Comparison of ENCODE assay signal across 1 cellular context in the genomic region with DNA sequence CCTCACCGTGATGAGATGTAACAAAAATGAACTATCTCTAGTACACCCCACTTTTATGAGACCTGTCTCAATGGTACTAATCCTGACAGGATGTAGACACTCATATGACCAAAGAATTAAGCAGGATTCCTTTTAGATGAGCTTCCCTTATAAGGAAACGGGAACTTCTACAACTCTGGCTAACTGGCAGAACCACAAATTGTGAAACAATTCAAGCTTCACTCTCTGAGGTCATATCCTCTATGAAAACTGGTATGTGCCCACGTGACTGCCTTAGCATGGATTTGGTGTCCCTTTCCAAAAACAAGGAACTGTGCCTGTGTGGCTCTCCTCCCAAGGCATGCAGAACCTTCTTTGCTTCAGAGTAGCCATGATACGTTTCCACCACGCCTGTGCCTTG.
TF ChIP-seq lines count a peak whose summit lies in the region.

No MANE protein-coding gene starts in this region.

TF ChIP-seq in K562, 482 proteins besides CTCF, POLR2A, EP300 and RAD21:
- TF ChIP-seq SAFB2 (IDR thresholded peaks at IDR 0.05; ENCODE audit: borderline replicate concordance, low read depth, low read length, severe bottlenecking), result no peak
- TF ChIP-seq, protein P1, sequence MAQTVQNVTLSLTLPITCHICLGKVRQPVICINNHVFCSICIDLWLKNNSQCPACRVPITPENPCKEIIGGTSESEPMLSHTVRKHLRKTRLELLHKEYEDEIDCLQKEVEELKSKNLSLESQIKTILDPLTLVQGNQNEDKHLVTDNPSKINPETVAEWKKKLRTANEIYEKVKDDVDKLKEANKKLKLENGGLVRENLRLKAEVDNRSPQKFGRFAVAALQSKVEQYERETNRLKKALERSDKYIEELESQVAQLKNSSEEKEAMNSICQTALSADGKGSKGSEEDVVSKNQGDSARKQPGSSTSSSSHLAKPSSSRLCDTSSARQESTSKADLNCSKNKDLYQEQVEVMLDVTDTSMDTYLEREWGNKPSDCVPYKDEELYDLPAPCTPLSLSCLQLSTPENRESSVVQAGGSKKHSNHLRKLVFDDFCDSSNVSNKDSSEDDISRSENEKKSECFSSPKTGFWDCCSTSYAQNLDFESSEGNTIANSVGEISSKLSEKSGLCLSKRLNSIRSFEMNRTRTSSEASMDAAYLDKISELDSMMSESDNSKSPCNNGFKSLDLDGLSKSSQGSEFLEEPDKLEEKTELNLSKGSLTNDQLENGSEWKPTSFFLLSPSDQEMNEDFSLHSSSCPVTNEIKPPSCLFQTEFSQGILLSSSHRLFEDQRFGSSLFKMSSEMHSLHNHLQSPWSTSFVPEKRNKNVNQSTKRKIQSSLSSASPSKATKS (CRISPR knock-in tag; IDR thresholded peaks at IDR 0.05), result no peak
- no peak for TF ChIP-seq BMI1 (IDR thresholded peaks at IDR 0.05; ENCODE audit: low read length)
- TF ChIP-seq GATAD2B (IDR thresholded peaks at IDR 0.05; ENCODE audit: borderline replicate concordance), result no peak
- TF ChIP-seq HEY1 (CRISPR knock-in tag; IDR thresholded peaks at IDR 0.05; ENCODE audit: borderline replicate concordance), result no peak
- TF ChIP-seq SRF (CRISPR knock-in tag; IDR thresholded peaks at IDR 0.05), result peak; percentile 74 to 75; a peak in 3 of 4 replicates
- no peak for TF ChIP-seq NFIC (IDR thresholded peaks at IDR 0.05)
- no peak for TF ChIP-seq MED1 (CRISPR knock-in tag; IDR thresholded peaks at IDR 0.05; ENCODE audit: borderline replicate concordance)
- TF ChIP-seq, protein P2, sequence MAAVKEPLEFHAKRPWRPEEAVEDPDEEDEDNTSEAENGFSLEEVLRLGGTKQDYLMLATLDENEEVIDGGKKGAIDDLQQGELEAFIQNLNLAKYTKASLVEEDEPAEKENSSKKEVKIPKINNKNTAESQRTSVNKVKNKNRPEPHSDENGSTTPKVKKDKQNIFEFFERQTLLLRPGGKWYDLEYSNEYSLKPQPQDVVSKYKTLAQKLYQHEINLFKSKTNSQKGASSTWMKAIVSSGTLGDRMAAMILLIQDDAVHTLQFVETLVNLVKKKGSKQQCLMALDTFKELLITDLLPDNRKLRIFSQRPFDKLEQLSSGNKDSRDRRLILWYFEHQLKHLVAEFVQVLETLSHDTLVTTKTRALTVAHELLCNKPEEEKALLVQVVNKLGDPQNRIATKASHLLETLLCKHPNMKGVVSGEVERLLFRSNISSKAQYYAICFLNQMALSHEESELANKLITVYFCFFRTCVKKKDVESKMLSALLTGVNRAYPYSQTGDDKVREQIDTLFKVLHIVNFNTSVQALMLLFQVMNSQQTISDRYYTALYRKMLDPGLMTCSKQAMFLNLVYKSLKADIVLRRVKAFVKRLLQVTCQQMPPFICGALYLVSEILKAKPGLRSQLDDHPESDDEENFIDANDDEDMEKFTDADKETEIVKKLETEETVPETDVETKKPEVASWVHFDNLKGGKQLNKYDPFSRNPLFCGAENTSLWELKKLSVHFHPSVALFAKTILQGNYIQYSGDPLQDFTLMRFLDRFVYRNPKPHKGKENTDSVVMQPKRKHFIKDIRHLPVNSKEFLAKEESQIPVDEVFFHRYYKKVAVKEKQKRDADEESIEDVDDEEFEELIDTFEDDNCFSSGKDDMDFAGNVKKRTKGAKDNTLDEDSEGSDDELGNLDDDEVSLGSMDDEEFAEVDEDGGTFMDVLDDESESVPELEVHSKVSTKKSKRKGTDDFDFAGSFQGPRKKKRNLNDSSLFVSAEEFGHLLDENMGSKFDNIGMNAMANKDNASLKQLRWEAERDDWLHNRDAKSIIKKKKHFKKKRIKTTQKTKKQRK (IDR thresholded peaks at IDR 0.05; ENCODE audit: borderline replicate concordance, low read depth, low read length), result no peak
- TF ChIP-seq PTBP1 (IDR thresholded peaks at IDR 0.05; ENCODE audit: low read depth, low read length), result no peak
- no peak for TF ChIP-seq CHCHD3 (CRISPR knock-in tag; IDR thresholded peaks at IDR 0.05)
- TF ChIP-seq PHB2 (IDR thresholded peaks at IDR 0.05; ENCODE audit: low read depth), result no peak
- TF ChIP-seq, protein P3, sequence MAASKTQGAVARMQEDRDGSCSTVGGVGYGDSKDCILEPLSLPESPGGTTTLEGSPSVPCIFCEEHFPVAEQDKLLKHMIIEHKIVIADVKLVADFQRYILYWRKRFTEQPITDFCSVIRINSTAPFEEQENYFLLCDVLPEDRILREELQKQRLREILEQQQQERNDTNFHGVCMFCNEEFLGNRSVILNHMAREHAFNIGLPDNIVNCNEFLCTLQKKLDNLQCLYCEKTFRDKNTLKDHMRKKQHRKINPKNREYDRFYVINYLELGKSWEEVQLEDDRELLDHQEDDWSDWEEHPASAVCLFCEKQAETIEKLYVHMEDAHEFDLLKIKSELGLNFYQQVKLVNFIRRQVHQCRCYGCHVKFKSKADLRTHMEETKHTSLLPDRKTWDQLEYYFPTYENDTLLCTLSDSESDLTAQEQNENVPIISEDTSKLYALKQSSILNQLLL (CRISPR knock-in tag; IDR thresholded peaks at IDR 0.05; ENCODE audit: borderline replicate concordance), result no peak
- no peak for TF ChIP-seq STAT5A (IDR thresholded peaks at IDR 0.05; ENCODE audit: borderline replicate concordance, low read length)
- 0 out of 2 replicates have a peak, but pooled peaks have one; percentile 19 for TF ChIP-seq ZBTB12 (CRISPR knock-in tag; IDR thresholded peaks at IDR 0.05)
- TF ChIP-seq RHOXF2B (CRISPR knock-in tag; conservative IDR thresholded peaks at IDR 0.05), result no peak
- TF ChIP-seq ZNF3 (CRISPR knock-in tag; IDR thresholded peaks at IDR 0.05), result no peak
- no peak for TF ChIP-seq NR2C2 (CRISPR knock-in tag; IDR thresholded peaks at IDR 0.05)
- 0 out of 2 replicates have a peak, but pooled peaks have one; percentile 49 for TF ChIP-seq NR2C2 (tag; IDR thresholded peaks at IDR 0.05)
- TF ChIP-seq GABPA (tag; conservative IDR thresholded peaks at IDR 0.05; ENCODE audit: low read depth), result peak; percentile 72
- TF ChIP-seq HNRNPH1 (optimal IDR thresholded peaks at IDR 0.05; ENCODE audit: low read depth, low read length), result no peak
- TF ChIP-seq BRD9 (IDR thresholded peaks at IDR 0.05; ENCODE audit: low read depth, partially characterized antibody), result no peak
- TF ChIP-seq GABPB2 (CRISPR knock-in tag; conservative IDR thresholded peaks at IDR 0.05), result no peak
- TF ChIP-seq ZNF217 (CRISPR knock-in tag; IDR thresholded peaks at IDR 0.05), result no peak
- no peak for TF ChIP-seq EWSR1 (IDR thresholded peaks at IDR 0.05; ENCODE audit: borderline replicate concordance, low read depth, partially characterized antibody)
- TF ChIP-seq, protein P4, sequence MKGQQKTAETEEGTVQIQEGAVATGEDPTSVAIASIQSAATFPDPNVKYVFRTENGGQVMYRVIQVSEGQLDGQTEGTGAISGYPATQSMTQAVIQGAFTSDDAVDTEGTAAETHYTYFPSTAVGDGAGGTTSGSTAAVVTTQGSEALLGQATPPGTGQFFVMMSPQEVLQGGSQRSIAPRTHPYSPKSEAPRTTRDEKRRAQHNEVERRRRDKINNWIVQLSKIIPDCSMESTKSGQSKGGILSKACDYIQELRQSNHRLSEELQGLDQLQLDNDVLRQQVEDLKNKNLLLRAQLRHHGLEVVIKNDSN (CRISPR knock-in tag; IDR thresholded peaks at IDR 0.05), result peak; percentile 24; the same call in 1 of the 2 replicates
- TF ChIP-seq CEBPG (CRISPR knock-in tag; IDR thresholded peaks at IDR 0.05), result no peak
- peak; percentile 52 to 64; a peak in 3 of 4 replicates for TF ChIP-seq CEBPG (tag; conservative IDR thresholded peaks at IDR 0.05 in 1 of 2, IDR thresholded peaks at IDR 0.05 in 1 of 2)
- TF ChIP-seq, protein P5, sequence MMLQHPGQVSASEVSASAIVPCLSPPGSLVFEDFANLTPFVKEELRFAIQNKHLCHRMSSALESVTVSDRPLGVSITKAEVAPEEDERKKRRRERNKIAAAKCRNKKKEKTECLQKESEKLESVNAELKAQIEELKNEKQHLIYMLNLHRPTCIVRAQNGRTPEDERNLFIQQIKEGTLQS (IDR thresholded peaks at IDR 0.05), result no peak
- TF ChIP-seq, protein P5 (CRISPR knock-in tag; conservative IDR thresholded peaks at IDR 0.05), result 0 out of 2 replicates have a peak, but pooled peaks have one; percentile 41
- TF ChIP-seq ETV1 (tag; conservative IDR thresholded peaks at IDR 0.05; ENCODE audit: low read depth), result no peak; the same call in 1 of the 2 replicates
- TF ChIP-seq MYNN (IDR thresholded peaks at IDR 0.05), result no peak
- no peak for TF ChIP-seq MYNN (CRISPR knock-in tag; IDR thresholded peaks at IDR 0.05)
- no peak for TF ChIP-seq ZFX (CRISPR knock-in tag; IDR thresholded peaks at IDR 0.05)
- TF ChIP-seq PCBP2 (IDR thresholded peaks at IDR 0.05; ENCODE audit: low read depth, low read length, poor library complexity, severe bottlenecking), result no peak
- TF ChIP-seq SPI1 (IDR thresholded peaks at IDR 0.05; ENCODE audit: borderline replicate concordance, low read depth, low read length), result no peak
- TF ChIP-seq NFRKB (IDR thresholded peaks at IDR 0.05; ENCODE audit: low read depth), result no peak
- no peak for TF ChIP-seq ZNF75A (CRISPR knock-in tag; IDR thresholded peaks at IDR 0.05)
- TF ChIP-seq ZNF143 (CRISPR knock-in tag; IDR thresholded peaks at IDR 0.05), result no peak
- TF ChIP-seq, protein P6, sequence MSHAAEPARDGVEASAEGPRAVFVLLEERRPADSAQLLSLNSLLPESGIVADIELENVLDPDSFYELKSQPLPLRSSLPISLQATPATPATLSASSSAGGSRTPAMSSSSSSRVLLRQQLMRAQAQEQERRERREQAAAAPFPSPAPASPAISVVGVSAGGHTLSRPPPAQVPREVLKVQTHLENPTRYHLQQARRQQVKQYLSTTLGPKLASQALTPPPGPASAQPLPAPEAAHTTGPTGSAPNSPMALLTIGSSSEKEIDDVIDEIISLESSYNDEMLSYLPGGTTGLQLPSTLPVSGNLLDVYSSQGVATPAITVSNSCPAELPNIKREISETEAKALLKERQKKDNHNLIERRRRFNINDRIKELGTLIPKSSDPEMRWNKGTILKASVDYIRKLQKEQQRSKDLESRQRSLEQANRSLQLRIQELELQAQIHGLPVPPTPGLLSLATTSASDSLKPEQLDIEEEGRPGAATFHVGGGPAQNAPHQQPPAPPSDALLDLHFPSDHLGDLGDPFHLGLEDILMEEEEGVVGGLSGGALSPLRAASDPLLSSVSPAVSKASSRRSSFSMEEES (CRISPR knock-in tag; IDR thresholded peaks at IDR 0.05), result 0 out of 2 replicates have a peak, but pooled peaks have one; percentile 10
- peak; percentile 77 for TF ChIP-seq CEBPB (tag; IDR thresholded peaks at IDR 0.05)
- TF ChIP-seq GABPB1 (CRISPR knock-in tag; IDR thresholded peaks at IDR 0.05), result 0 out of 2 replicates have a peak, but pooled peaks have one; percentile 48
- TF ChIP-seq FOXA3 (CRISPR knock-in tag; conservative IDR thresholded peaks at IDR 0.05 in 1 of 2, IDR thresholded peaks at IDR 0.05 in 1 of 2), result no peak
- TF ChIP-seq MEF2D (tag; conservative IDR thresholded peaks at IDR 0.05; ENCODE audit: low read depth), result no peak
- TF ChIP-seq SETDB1 (IDR thresholded peaks at IDR 0.05; ENCODE audit: low read length), result no peak
- TF ChIP-seq PHF8 (IDR thresholded peaks at IDR 0.05; ENCODE audit: borderline replicate concordance, low read length), result no peak
- TF ChIP-seq SIRT6 (IDR thresholded peaks at IDR 0.05; ENCODE audit: low read depth, low read length), result no peak
- no peak for TF ChIP-seq MEF2A (IDR thresholded peaks at IDR 0.05; ENCODE audit: control insufficient read depth, low read depth, low read length)
- TF ChIP-seq KDM5B (IDR thresholded peaks at IDR 0.05; ENCODE audit: insufficient replicate concordance, low read depth, low read length), result no peak
- no peak for TF ChIP-seq CBFA2T2 (conservative IDR thresholded peaks at IDR 0.05)
- TF ChIP-seq ZNF57 (CRISPR knock-in tag; IDR thresholded peaks at IDR 0.05), result no peak
- TF ChIP-seq TEAD4 (IDR thresholded peaks at IDR 0.05; ENCODE audit: low read length), result no peak
- no peak for TF ChIP-seq TEAD4 (CRISPR knock-in tag; IDR thresholded peaks at IDR 0.05; ENCODE audit: borderline replicate concordance)
- 0 out of 2 replicates have a peak, but pooled peaks have one; percentile 30 for TF ChIP-seq PURB (CRISPR knock-in tag; IDR thresholded peaks at IDR 0.05; ENCODE audit: low read depth)
- TF ChIP-seq, protein P7, sequence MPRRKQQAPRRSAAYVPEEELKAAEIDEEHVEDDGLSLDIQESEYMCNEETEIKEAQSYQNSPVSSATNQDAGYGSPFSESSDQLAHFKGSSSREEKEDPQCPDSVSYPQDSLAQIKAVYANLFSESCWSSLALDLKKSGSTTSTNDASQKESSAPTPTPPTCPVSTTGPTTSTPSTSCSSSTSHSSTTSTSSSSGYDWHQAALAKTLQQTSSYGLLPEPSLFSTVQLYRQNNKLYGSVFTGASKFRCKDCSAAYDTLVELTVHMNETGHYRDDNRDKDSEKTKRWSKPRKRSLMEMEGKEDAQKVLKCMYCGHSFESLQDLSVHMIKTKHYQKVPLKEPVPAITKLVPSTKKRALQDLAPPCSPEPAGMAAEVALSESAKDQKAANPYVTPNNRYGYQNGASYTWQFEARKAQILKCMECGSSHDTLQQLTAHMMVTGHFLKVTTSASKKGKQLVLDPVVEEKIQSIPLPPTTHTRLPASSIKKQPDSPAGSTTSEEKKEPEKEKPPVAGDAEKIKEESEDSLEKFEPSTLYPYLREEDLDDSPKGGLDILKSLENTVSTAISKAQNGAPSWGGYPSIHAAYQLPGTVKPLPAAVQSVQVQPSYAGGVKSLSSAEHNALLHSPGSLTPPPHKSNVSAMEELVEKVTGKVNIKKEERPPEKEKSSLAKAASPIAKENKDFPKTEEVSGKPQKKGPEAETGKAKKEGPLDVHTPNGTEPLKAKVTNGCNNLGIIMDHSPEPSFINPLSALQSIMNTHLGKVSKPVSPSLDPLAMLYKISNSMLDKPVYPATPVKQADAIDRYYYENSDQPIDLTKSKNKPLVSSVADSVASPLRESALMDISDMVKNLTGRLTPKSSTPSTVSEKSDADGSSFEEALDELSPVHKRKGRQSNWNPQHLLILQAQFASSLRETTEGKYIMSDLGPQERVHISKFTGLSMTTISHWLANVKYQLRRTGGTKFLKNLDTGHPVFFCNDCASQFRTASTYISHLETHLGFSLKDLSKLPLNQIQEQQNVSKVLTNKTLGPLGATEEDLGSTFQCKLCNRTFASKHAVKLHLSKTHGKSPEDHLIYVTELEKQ (CRISPR knock-in tag; IDR thresholded peaks at IDR 0.05), result no peak
